34 cellular contexts compared by ENCODE assay signal in genomic region chr12:53765891-53766290, GRCh38. TPM values are rescaled to one million over a fixed set of nuclear protein-coding genes. Genes with fewer than 3 reads are reported as not detected.
"Had no signal": no experiment of that assay in that cellular context is flagged by ENCODE, and none has a peak within 500 bp of the region (broad histone marks: within the 10 kb centered on the region; RNA-seq: fewer than 3 reads in every experiment).

No MANE protein-coding gene starts in this region.

- H3K4me2 ChIP-seq: neural progenitor cell, smooth muscle cell had no signal

- ATAC-seq: natural killer cell; psoas muscle; right cardiac atrium; sciatic nerve; stimulated activated memory B cell treated with anti-CD40 and anti-IgM and Interleukin-4, amounts not matched to agents 10 μg/mL and 1 μg/mL and 100 μg/mL, for 72 hours; stimulated activated naive CD8-positive, alpha-beta T cell treated with anti-CD3 and anti-CD28 coated beads, Interleukin-15, amount 100 ng/mL, for 72 hours; stimulated activated naive CD8-positive, alpha-beta T cell treated with anti-CD3 and anti-CD28 coated beads, Interleukin-15, Interleukin-2, amounts not matched to agents 100 U/mL and 50 U/mL, for 24 hours; upper lobe of right lung had no signal

- H3K4me3 ChIP-seq: neural progenitor cell, ovary, psoas muscle, skin epidermis, smooth muscle cell, spleen, suprapubic skin, testis, tibial artery, transverse colon, upper lobe of right lung, uterus had no signal

- H3K36me3 ChIP-seq: neural progenitor cell, ovary, spleen, suprapubic skin, tibial artery, transverse colon, upper lobe of right lung, uterus had no signal

- H2AFZ ChIP-seq: neural progenitor cell, parathyroid adenoma had no signal

- H3K9me3 ChIP-seq: ovary, psoas muscle, spleen, suprapubic skin, testis, tibial artery, transverse colon, upper lobe of right lung, uterus had no signal

- DNase-seq: natural killer cell; occipital lobe; ovary; posterior cingulate gyrus; psoas muscle; right cardiac atrium; spleen; stimulated activated CD4-positive, alpha-beta T cell treated with anti-CD3 and anti-CD28 coated beads, Interleukin-12 subunit alpha, Interleukin-12 subunit beta, amount 100 ng/mL, for 4 hours; stimulated activated CD4-positive, alpha-beta T cell treated with anti-CD3 and anti-CD28 coated beads, Interleukin-1b, Interleukin-23, amount 100 ng/mL, for 48 hours; stimulated activated CD4-positive, alpha-beta T cell treated with anti-CD3 and anti-CD28 coated beads, Interleukin-4, amount 100 ng/mL, for 1 hour; stimulated activated CD4-positive, alpha-beta T cell treated with anti-CD3 and anti-CD28 coated beads, Interleukin-4, amount 100 ng/mL, for 4 hours; stimulated activated CD8-positive, alpha-beta memory T cell treated with anti-CD3 and anti-CD28 coated beads, Interleukin-4, amount 100 ng/mL, for 48 hours; stimulated activated naive CD4-positive, alpha-beta T cell; stimulated activated naive CD8-positive, alpha-beta T cell treated with anti-CD3 and anti-CD28 coated beads, Interleukin-15, amount 100 ng/mL, for 72 hours; stimulated activated naive CD8-positive, alpha-beta T cell treated with anti-CD3 and anti-CD28 coated beads, Interleukin-15, Interleukin-2, amounts not matched to agents 100 U/mL and 50 U/mL, for 24 hours; substantia nigra; testis; tibial artery; transverse colon; upper lobe of right lung; uterus had no signal

- H3K27me3 ChIP-seq: ovary, testis, uterus had no signal

- H3K4me1 ChIP-seq: neural progenitor cell, parathyroid adenoma, psoas muscle, spleen, testis, tibial artery, transverse colon, upper lobe of right lung had no signal

- H3K9ac ChIP-seq: neural progenitor cell, parathyroid adenoma had no signal

- H3K27ac ChIP-seq: neural progenitor cell, ovary, parathyroid adenoma, psoas muscle, skin epidermis, spleen, suprapubic skin, testis, tibial artery, transverse colon, upper lobe of right lung, uterus had no signal

RNA-seq across cellular contexts. Expression of gene CISTR, which starts 14.1 kb away (rescaled TPM):
- total RNA-seq: natural killer cell, occipital lobe, osteoblast, ovary, progenitor cell of endocrine pancreas, psoas muscle, renal cortical epithelial cell, sciatic nerve, smooth muscle cell, spleen, suprapubic skin, testis, transverse colon, upper lobe of right lung, urinary bladder, uterus had no signal
- polyA plus RNA-seq: neural cell, ovary, psoas muscle, smooth muscle cell, thymus, urinary bladder had no signal
